In genomic region chr2:15931514-15931870, GRCh38 we compare ENCODE assay signal across 36 cellular contexts. TPM values are rescaled to one million over a fixed set of nuclear protein-coding genes. Genes with fewer than 3 reads are reported as not detected.
"Had no signal": no experiment of that assay in that cellular context is flagged by ENCODE, and none has a peak within 500 bp of the region (broad histone marks: within the 10 kb centered on the region; RNA-seq: fewer than 3 reads in every experiment).

No MANE protein-coding gene starts in this region.

- H3K9me3 Mint-ChIP-seq: activated B cell treated with CpG ODN at 0.5 μM for 24 hours; activated CD4-positive, alpha-beta memory T cell treated with anti-CD3 and anti-CD28 coated beads, Interleukin-2, amount 10 ng/mL, durations not matched to agents 7 days and 5 days; activated CD4-positive, alpha-beta T cell treated with anti-CD3 and anti-CD28 coated beads, Interleukin-2, amount 10 ng/mL, durations not matched to agents 24 days and 14 days; activated naive CD4-positive, alpha-beta T cell treated with anti-CD3 and anti-CD28 coated beads, Interleukin-2, amount 10 ng/mL, durations not matched to agents 7 days and 5 days; activated naive CD4-positive, alpha-beta T cell treated with anti-CD3 and anti-CD28 coated beads, Interleukin-2, amount 50 U/mL, for 24 hours; activated naive CD8-positive, alpha-beta T cell treated with anti-CD3 and anti-CD28 coated beads, Interleukin-2, amount 10 ng/mL, durations not matched to agents 7 days and 5 days; activated naive CD8-positive, alpha-beta T cell treated with anti-CD3 and anti-CD28 coated beads, Interleukin-2, amount 50 U/mL, for 24 hours; activated T-cell treated with anti-CD3 and anti-CD28 coated beads, Interleukin-2, amount 50 U/mL, for 24 hours; activated T-helper 2 cell treated with anti-CD3 and anti-CD28 coated beads, Interferon-gamma antibody, Interleukin-2, Interleukin-4, amounts not matched to agents 10 μg/mL and 5 μg/mL and 100 μg/mL, durations not matched to agents 14 hours and 24 hours and 36 hours; central memory CD8-positive, alpha-beta T cell; T-helper 2 cell treated with Interferon-gamma antibody and Interleukin-4, amounts not matched to agents 5 μg/mL and 100 μg/mL, for 36 hours had no signal

- H3K9me3 ChIP-seq: ascending aorta, colonic mucosa had no signal

- H3K4me3 ChIP-seq: ascending aorta, cardiac muscle cell, colonic mucosa had no signal

- H3K27me3 Mint-ChIP-seq: brain; central memory CD8-positive, alpha-beta T cell had no signal

- FAIRE-seq: bronchial epithelial cell, TTC549 had no signal

- H3K4me1 ChIP-seq: ascending aorta, colonic mucosa had no signal

- H3K27ac Mint-ChIP-seq: activated B cell treated with CpG ODN at 0.5 μM for 24 hours; activated CD4-positive, alpha-beta memory T cell treated with anti-CD3 and anti-CD28 coated beads, Interleukin-2, amount 10 ng/mL, durations not matched to agents 7 days and 5 days; activated CD4-positive, alpha-beta T cell treated with anti-CD3 and anti-CD28 coated beads, Interleukin-2, amount 10 ng/mL, durations not matched to agents 24 days and 14 days; activated CD8-positive, alpha-beta memory T cell treated with anti-CD3 and anti-CD28 coated beads, Interleukin-2, amount 10 ng/mL, durations not matched to agents 7 days and 5 days; activated CD8-positive, alpha-beta T cell treated with anti-CD3 and anti-CD28 coated beads, Interleukin-2, amount 10 ng/mL, durations not matched to agents 7 days and 5 days; activated naive CD4-positive, alpha-beta T cell treated with anti-CD3 and anti-CD28 coated beads, Interleukin-2, amount 10 ng/mL, durations not matched to agents 7 days and 5 days; activated naive CD4-positive, alpha-beta T cell treated with anti-CD3 and anti-CD28 coated beads, Interleukin-2, amount 50 U/mL, for 24 hours; activated naive CD8-positive, alpha-beta T cell; activated naive CD8-positive, alpha-beta T cell treated with anti-CD3 and anti-CD28 coated beads, Interleukin-2, amount 10 ng/mL, durations not matched to agents 7 days and 5 days; activated naive CD8-positive, alpha-beta T cell treated with anti-CD3 and anti-CD28 coated beads, Interleukin-2, amount 50 U/mL, for 24 hours; activated T-cell treated with anti-CD3 and anti-CD28 coated beads, Interleukin-2, amount 50 U/mL, for 24 hours; activated T-helper 2 cell treated with anti-CD3 and anti-CD28 coated beads, Interferon-gamma antibody, Interleukin-2, Interleukin-4, amounts not matched to agents 10 μg/mL and 5 μg/mL and 100 μg/mL, durations not matched to agents 14 hours and 24 hours and 36 hours; T-helper 2 cell treated with Interferon-gamma antibody and Interleukin-4, amounts not matched to agents 5 μg/mL and 100 μg/mL, for 36 hours had no signal

- H3K27ac ChIP-seq: ascending aorta, cardiac muscle cell, colonic mucosa, VCaP had no signal

- ATAC-seq: activated CD8-positive, alpha-beta memory T cell treated with anti-CD3 and anti-CD28 coated beads, Interleukin-2, amount 10 ng/mL, durations not matched to agents 7 days and 5 days; activated CD8-positive, alpha-beta T cell treated with anti-CD3 and anti-CD28 coated beads, Interleukin-2, amount 10 ng/mL, durations not matched to agents 7 days and 5 days; activated naive CD8-positive, alpha-beta T cell treated with anti-CD3 and anti-CD28 coated beads, Interleukin-2, amount 50 U/mL, for 24 hours had no signal

- DNase-seq: activated B cell treated with CpG ODN at 0.5 μM for 24 hours; activated CD4-positive, alpha-beta memory T cell treated with anti-CD3 and anti-CD28 coated beads, Interleukin-2, amount 10 ng/mL, durations not matched to agents 7 days and 5 days; activated CD4-positive, alpha-beta T cell treated with anti-CD3 and anti-CD28 coated beads for 4 hours; activated CD4-positive, alpha-beta T cell treated with anti-CD3 and anti-CD28 coated beads, Interleukin-2, amount 10 ng/mL, durations not matched to agents 24 days and 14 days; activated CD4-positive, alpha-beta T cell treated with anti-CD3 and anti-CD28 coated beads, Interleukin-2, amount 50 U/mL, for 48 hours; activated CD4-positive, CD25-positive, alpha-beta regulatory T cell treated with anti-CD3 and anti-CD28 coated beads, Interleukin-2, amount 50 U/mL, for 72 hours; activated CD8-positive, alpha-beta memory T cell treated with anti-CD3 and anti-CD28 coated beads for 24 hours; activated CD8-positive, alpha-beta memory T cell treated with anti-CD3 and anti-CD28 coated beads, Interleukin-2, amount 10 ng/mL, durations not matched to agents 7 days and 5 days; activated CD8-positive, alpha-beta memory T cell treated with anti-CD3 and anti-CD28 coated beads, Interleukin-2, amount 50 U/mL, for 48 hours; activated CD8-positive, alpha-beta T cell treated with anti-CD3 and anti-CD28 coated beads, Interleukin-2, amount 10 ng/mL, durations not matched to agents 7 days and 5 days; activated effector memory CD4-positive, alpha-beta T cell treated with Interleukin-2 at 50 U/mL for 16 hours; activated gamma-delta T cell; activated naive CD4-positive, alpha-beta T cell treated with anti-CD3 and anti-CD28 coated beads, Interleukin-2, amount 10 ng/mL, durations not matched to agents 7 days and 5 days; activated naive CD4-positive, alpha-beta T cell treated with Interleukin-2 at 50 U/mL for 16 hours; activated naive CD8-positive, alpha-beta T cell treated with anti-CD3 and anti-CD28 coated beads, Interleukin-2, amount 10 ng/mL, durations not matched to agents 7 days and 5 days; activated naive CD8-positive, alpha-beta T cell treated with anti-CD3 and anti-CD28 coated beads, Interleukin-2, amount 50 U/mL, for 24 hours; activated T-cell treated with anti-CD3 and anti-CD28 coated beads, Interleukin-2, amount 50 U/mL, for 24 hours; activated T-cell treated with anti-CD3 and anti-CD28 coated beads, Interleukin-2, amount 50 U/mL, for 48 hours; amygdala; anterior cingulate cortex; caudate nucleus; cerebellar nuclear complex; colonic mucosa; T-helper 2 cell; T-helper 9 cell had no signal

- H3K4me1 Mint-ChIP-seq: activated B cell treated with CpG ODN at 0.5 μM for 24 hours; activated CD4-positive, alpha-beta memory T cell treated with anti-CD3 and anti-CD28 coated beads, Interleukin-2, amount 10 ng/mL, durations not matched to agents 7 days and 5 days; activated CD4-positive, alpha-beta T cell treated with anti-CD3 and anti-CD28 coated beads, Interleukin-2, amount 10 ng/mL, durations not matched to agents 24 days and 14 days; activated CD8-positive, alpha-beta memory T cell treated with anti-CD3 and anti-CD28 coated beads, Interleukin-2, amount 10 ng/mL, durations not matched to agents 7 days and 5 days; activated naive CD4-positive, alpha-beta T cell treated with anti-CD3 and anti-CD28 coated beads, Interleukin-2, amount 10 ng/mL, durations not matched to agents 7 days and 5 days; activated naive CD4-positive, alpha-beta T cell treated with anti-CD3 and anti-CD28 coated beads, Interleukin-2, amount 50 U/mL, for 24 hours; activated naive CD8-positive, alpha-beta T cell treated with anti-CD3 and anti-CD28 coated beads, Interleukin-2, amount 10 ng/mL, durations not matched to agents 7 days and 5 days; activated naive CD8-positive, alpha-beta T cell treated with anti-CD3 and anti-CD28 coated beads, Interleukin-2, amount 50 U/mL, for 24 hours; brain; central memory CD8-positive, alpha-beta T cell had no signal

- H3K36me3 Mint-ChIP-seq: activated CD8-positive, alpha-beta memory T cell treated with anti-CD3 and anti-CD28 coated beads, Interleukin-2, amount 10 ng/mL, durations not matched to agents 7 days and 5 days; activated naive CD4-positive, alpha-beta T cell treated with anti-CD3 and anti-CD28 coated beads, Interleukin-2, amount 10 ng/mL, durations not matched to agents 7 days and 5 days; activated naive CD4-positive, alpha-beta T cell treated with anti-CD3 and anti-CD28 coated beads, Interleukin-2, amount 50 U/mL, for 24 hours; activated naive CD8-positive, alpha-beta T cell; activated naive CD8-positive, alpha-beta T cell treated with anti-CD3 and anti-CD28 coated beads, Interleukin-2, amount 10 ng/mL, durations not matched to agents 7 days and 5 days; brain had no signal

- H3K4me3 Mint-ChIP-seq: activated B cell treated with CpG ODN at 0.5 μM for 24 hours; activated CD4-positive, alpha-beta memory T cell treated with anti-CD3 and anti-CD28 coated beads, Interleukin-2, amount 10 ng/mL, durations not matched to agents 7 days and 5 days; activated CD4-positive, alpha-beta T cell treated with anti-CD3 and anti-CD28 coated beads, Interleukin-2, amount 10 ng/mL, durations not matched to agents 24 days and 14 days; activated CD8-positive, alpha-beta memory T cell treated with anti-CD3 and anti-CD28 coated beads, Interleukin-2, amount 10 ng/mL, durations not matched to agents 7 days and 5 days; activated CD8-positive, alpha-beta T cell treated with anti-CD3 and anti-CD28 coated beads, Interleukin-2, amount 10 ng/mL, durations not matched to agents 7 days and 5 days; activated naive CD4-positive, alpha-beta T cell treated with anti-CD3 and anti-CD28 coated beads, Interleukin-2, amount 10 ng/mL, durations not matched to agents 7 days and 5 days; activated naive CD4-positive, alpha-beta T cell treated with anti-CD3 and anti-CD28 coated beads, Interleukin-2, amount 50 U/mL, for 24 hours; activated naive CD8-positive, alpha-beta T cell; activated naive CD8-positive, alpha-beta T cell treated with anti-CD3 and anti-CD28 coated beads, Interleukin-2, amount 10 ng/mL, durations not matched to agents 7 days and 5 days; activated naive CD8-positive, alpha-beta T cell treated with anti-CD3 and anti-CD28 coated beads, Interleukin-2, amount 50 U/mL, for 24 hours; activated T-cell treated with anti-CD3 and anti-CD28 coated beads, Interleukin-2, amount 50 U/mL, for 24 hours; central memory CD8-positive, alpha-beta T cell; T-helper 2 cell treated with Interferon-gamma antibody and Interleukin-4, amounts not matched to agents 5 μg/mL and 100 μg/mL, for 36 hours had no signal

RNA-seq across cellular contexts. Expression of gene MYCN, which starts 8.9 kb away (rescaled TPM):
- total RNA-seq: activated B cell treated with CpG ODN at 0.5 μM for 24 hours; activated CD4-positive, alpha-beta memory T cell treated with anti-CD3 and anti-CD28 coated beads, Interleukin-2, amount 10 ng/mL, durations not matched to agents 7 days and 5 days; activated CD4-positive, alpha-beta T cell treated with anti-CD3 and anti-CD28 coated beads, Interleukin-2, amount 10 ng/mL, durations not matched to agents 24 days and 14 days; activated CD8-positive, alpha-beta memory T cell treated with anti-CD3 and anti-CD28 coated beads, Interleukin-2, amount 10 ng/mL, durations not matched to agents 7 days and 5 days; activated CD8-positive, alpha-beta T cell treated with anti-CD3 and anti-CD28 coated beads, Interleukin-2, amount 10 ng/mL, durations not matched to agents 7 days and 5 days; activated naive CD8-positive, alpha-beta T cell treated with anti-CD3 and anti-CD28 coated beads, Interleukin-2, amount 10 ng/mL, durations not matched to agents 7 days and 5 days; activated T-helper 2 cell treated with anti-CD3 and anti-CD28 coated beads, Interferon-gamma antibody, Interleukin-2, Interleukin-4, amounts not matched to agents 10 μg/mL and 5 μg/mL and 100 μg/mL, durations not matched to agents 14 hours and 24 hours and 36 hours; ascending aorta; bronchial epithelial cell had no signal
